ENCODE assay signal across 12 cellular contexts in genomic region chr13:40660692-40661091, GRCh38. TPM values are rescaled to one million over a fixed set of nuclear protein-coding genes. Genes with fewer than 3 reads are reported as not detected.
A peak's percentile ranks its signal among the peaks of the same experiment; 100 is the strongest.
DNase-seq lines count a peak whose midpoint lies in the region; ATAC-seq and TF ChIP-seq lines count a peak whose summit lies in the region.
"Had no signal": no experiment of that assay in that cellular context is flagged by ENCODE, and none has a peak within 500 bp of the region (broad histone marks: within the 10 kb centered on the region; RNA-seq: fewer than 3 reads in every experiment).

No MANE protein-coding gene starts in this region.

- no peak for ATAC-seq in right cardiac atrium
- no peak for ATAC-seq in T-helper 17 cell
- ATAC-seq in GM21360 (IDR thresholded peaks at IDR 0.05; ENCODE audit: unreplicated experiment) = no peak
- ATAC-seq in HG03135 (IDR thresholded peaks at IDR 0.05; ENCODE audit: unreplicated experiment) = no peak
- ATAC-seq: body of pancreas, upper lobe of right lung had no signal

- peak overlapping the region; percentile 70; the same call in 1 of the 2 replicates for H3K9ac ChIP-seq in iPS-20b (ENCODE audit: low read depth, low read length)

- no peaks in the 10 kb centered on the region for H3K9me3 ChIP-seq in right cardiac atrium (ENCODE audit: control insufficient read depth, low read length)
- no peaks in the 10 kb centered on the region for H3K9me3 ChIP-seq in right atrium auricular region
- H3K9me3 ChIP-seq in T-helper 17 cell (ENCODE audit: control insufficient read depth, low read length, poor library complexity, severe bottlenecking) = no peaks in the 10 kb centered on the region
- no peaks in the 10 kb centered on the region; the same call in 1 of the 2 replicates for H3K9me3 ChIP-seq in iPS-20b (ENCODE audit: insufficient read depth, low read depth, low read length)
- no peaks in the 10 kb centered on the region for H3K9me3 ChIP-seq in tibial nerve
- H3K9me3 ChIP-seq: body of pancreas, upper lobe of right lung had no signal

- no peaks in the 10 kb centered on the region for H3K27me3 Mint-ChIP-seq in T-helper 17 cell

- no peak for TF ChIP-seq EP300 in tibial nerve (IDR thresholded peaks at IDR 0.05)

- H3K4me3 Mint-ChIP-seq in T-helper 17 cell = peak overlapping the region; percentile 66
- H3K4me3 Mint-ChIP-seq: immature natural killer cell had no signal

- H3K36me3 ChIP-seq in right atrium auricular region (no peaks in the 10 kb centered on the region), iPS-20b (ENCODE audit: insufficient read depth, low read depth, low read length) (no peaks in the 10 kb centered on the region; the same call in 1 of the 2 replicates), tibial nerve (no peaks in the 10 kb centered on the region)
- H3K36me3 ChIP-seq: upper lobe of right lung had no signal

- DNase-seq in right cardiac atrium = no peak
- DNase-seq in right atrium auricular region (ENCODE audit: low spot score) = no peak
- no peak for DNase-seq in T-helper 17 cell
- no peak for DNase-seq in tibial nerve (ENCODE audit: low spot score in 2 of 2)
- no peak for DNase-seq in ureter (ENCODE audit: low spot score)
- DNase-seq: body of pancreas, immature natural killer cell, SHP77 treated with DMSO at 0.1 percent for 48 hours, upper lobe of right lung had no signal

- H3K27me3 ChIP-seq in right cardiac atrium (ENCODE audit: control insufficient read depth, insufficient read depth) (no peaks in the 10 kb centered on the region), right atrium auricular region (no peaks in the 10 kb centered on the region), iPS-20b (ENCODE audit: insufficient read depth, low read length) (peaks cover 14% of the 10 kb centered on the region; the same call in 1 of the 2 replicates), tibial nerve (no peaks in the 10 kb centered on the region)
- H3K27me3 ChIP-seq: body of pancreas, upper lobe of right lung had no signal

- H3K36me3 Mint-ChIP-seq in T-helper 17 cell (ENCODE audit: low read depth) = peaks cover 2% of the 10 kb centered on the region

- 72% methylated on average over 5 of the region's 5 CpGs for WGBS in right cardiac atrium
- WGBS in tibial nerve, 2 donors = 58 to 68% methylated on average over 5 of the region's 5 CpGs

- TF ChIP-seq POLR2A in tibial nerve (IDR thresholded peaks at IDR 0.05) = no peak

- intact Hi-C loops in right cardiac atrium (cut with DNase I) = loop anchor here in 3 of 4 donors (10.0 kb wide), 5 partner anchors 76 to 256 kb away; no protein-coding TSS in a partner anchor

- H3K4me3 ChIP-seq in right cardiac atrium (ENCODE audit: low read length) = peak overlapping the region; percentile 11
- no peak overlapping the region for H3K4me3 ChIP-seq in right atrium auricular region
- peak overlapping the region; percentile 54; the same call in 1 of the 2 replicates for H3K4me3 ChIP-seq in iPS-20b (ENCODE audit: low read length)
- H3K4me3 ChIP-seq in tibial nerve = peak overlapping the region in 2 of 4 donors; percentile 10 to 74
- H3K4me3 ChIP-seq: body of pancreas, upper lobe of right lung had no signal

- H3K27ac Mint-ChIP-seq in T-helper 17 cell = peak overlapping the region; percentile 96
- H3K27ac Mint-ChIP-seq: immature natural killer cell had no signal

- H3K4me1 Mint-ChIP-seq in T-helper 17 cell = peaks cover 45% of the 10 kb centered on the region

- TF ChIP-seq CTCF in right atrium auricular region (IDR thresholded peaks at IDR 0.05) = no peak
- TF ChIP-seq CTCF in tibial nerve (IDR thresholded peaks at IDR 0.05) = no peak

- H3K27ac ChIP-seq in right cardiac atrium (ENCODE audit: low read length) (no peak overlapping the region), right atrium auricular region (peak overlapping the region in 1 of 2 donors; percentile 10), iPS-20b (ENCODE audit: low read length) (peak overlapping the region; percentile 41), tibial nerve (peak overlapping the region in 3 of 4 donors; percentile 39 to 99 (median 96))
- H3K27ac ChIP-seq: body of pancreas, upper lobe of right lung had no signal

- peaks cover 12% of the 10 kb centered on the region for H3K4me1 ChIP-seq in right cardiac atrium (ENCODE audit: control insufficient read depth, insufficient read depth, low read length)
- peaks cover 0 to 70% of the 10 kb centered on the region in 2 donors for H3K4me1 ChIP-seq in right atrium auricular region
- H3K4me1 ChIP-seq in iPS-20b (ENCODE audit: insufficient read depth, low read length) = peaks cover 31% of the 10 kb centered on the region; the same call in 1 of the 2 replicates
- H3K4me1 ChIP-seq in tibial nerve = peaks cover 0 to 72% (median 26%) of the 10 kb centered on the region in 4 donors

RNA-seq across cellular contexts. Expression of gene FOXO1, which starts 5.7 kb away (rescaled TPM):
- total RNA-seq in right cardiac atrium (10 to 100 TPM; 21.0 to 33.6 (median 24.5) TPM), right atrium auricular region (10 to 100 TPM; 17.3 to 32.7 TPM), T-helper 17 cell (10 to 100 TPM; 72.9 to 86.1 TPM), tibial nerve (100 to 1,000 TPM; 153 to 194 (median 176) TPM), ureter (31.4 TPM)
- 7.1 TPM for polyA plus RNA-seq in right cardiac atrium

Comparison
In these comparisons a context has a peak if more than half of its experiments do, and no peak if none do; other contexts are left out.
1. H3K4me3 ChIP-seq: peak in right cardiac atrium (single experiment) and iPS-20b (single experiment); none in right atrium auricular region (0 of 2).